ENCODE assay signal across 16 cellular contexts in genomic region chr9:75896193-75896592, GRCh38. TPM values are rescaled to one million over a fixed set of nuclear protein-coding genes. Genes with fewer than 3 reads are reported as not detected.
DNase-seq lines count a peak whose midpoint lies in the region; ATAC-seq and TF ChIP-seq lines count a peak whose summit lies in the region.
"Had no signal": no experiment of that assay in that cellular context is flagged by ENCODE, and none has a peak within 500 bp of the region (broad histone marks: within the 10 kb centered on the region; RNA-seq: fewer than 3 reads in every experiment).

No MANE protein-coding gene starts in this region.

- no peaks in the 10 kb centered on the region for H3F3A ChIP-seq in smooth muscle cell (ENCODE audit: low read depth)

- H2AK5ac ChIP-seq in mesendoderm (ENCODE audit: low read length): no peak overlapping the region

- peaks cover 8% of the 10 kb centered on the region for H4K20me1 ChIP-seq in smooth muscle cell (ENCODE audit: low read depth)

- ATAC-seq in WTC11 (no peak), left lobe of liver (peak; percentile 71), HG02884 (IDR thresholded peaks at IDR 0.05; ENCODE audit: unreplicated experiment) (no peak)
- ATAC-seq: HCT116 had no signal

- no peaks in the 10 kb centered on the region for H3K9me3 ChIP-seq in smooth muscle cell (replicated peaks; ENCODE audit: low read depth)

- H2BK120ac ChIP-seq in mesendoderm (ENCODE audit: low read depth, low read length): no peak overlapping the region

- H4K8ac ChIP-seq in mesendoderm (ENCODE audit: low read depth, low read length): no peak overlapping the region

- H3K4ac ChIP-seq in mesendoderm (ENCODE audit: low read depth, low read length): no peak overlapping the region

- H3K36me3 ChIP-seq in smooth muscle cell (ENCODE audit: low read depth): no peaks in the 10 kb centered on the region
- H3K36me3 ChIP-seq in mesendoderm (ENCODE audit: control insufficient read depth, insufficient read depth, low read length): no peaks in the 10 kb centered on the region
- H3K36me3 ChIP-seq: SJCRH30 had no signal

- peaks cover 47% of the 10 kb centered on the region for H3K27me3 ChIP-seq in smooth muscle cell (ENCODE audit: low read depth)
- H3K27me3 ChIP-seq in mesendoderm (ENCODE audit: insufficient read depth, low read length, poor library complexity): no peaks in the 10 kb centered on the region
- H3K27me3 ChIP-seq: SJCRH30 had no signal

- peak overlapping the region; percentile 57 for H3K27ac Mint-ChIP-seq in WTC11
- H3K27ac Mint-ChIP-seq: B cell had no signal

- H3K23ac ChIP-seq in mesendoderm (ENCODE audit: low read length): no peak overlapping the region

- H2AFZ ChIP-seq in smooth muscle cell (ENCODE audit: low read depth): no peak overlapping the region
- H2AFZ ChIP-seq: GM23248 had no signal

- POLR2A ChIA-PET in WTC11 (lab: Charles Lee): no interaction called here

- H3K36me3 Mint-ChIP-seq in WTC11: peaks cover 7% of the 10 kb centered on the region

- no peak for TF ChIP-seq CTCF in WTC11 (IDR thresholded peaks at IDR 0.05)
- no peak for TF ChIP-seq CTCF in choroid plexus epithelial cell (conservative IDR thresholded peaks at IDR 0.05; ENCODE audit: low read depth, low read length)
- no peak for TF ChIP-seq CTCF in smooth muscle cell (IDR thresholded peaks at IDR 0.05; ENCODE audit: borderline replicate concordance, insufficient read depth, poor library complexity, severe bottlenecking)

- H3K9ac ChIP-seq in smooth muscle cell (ENCODE audit: low read depth) (no peak overlapping the region), mesendoderm (ENCODE audit: low read length) (no peak overlapping the region)
- H3K9ac ChIP-seq: GM23248 had no signal

- H3K4me2 ChIP-seq in smooth muscle cell: peak overlapping the region; percentile 12
- no peak overlapping the region for H3K4me2 ChIP-seq in mesendoderm (ENCODE audit: low read length)

- H3K4me1 Mint-ChIP-seq in WTC11: peaks cover 51% of the 10 kb centered on the region

- H3K18ac ChIP-seq in mesendoderm (ENCODE audit: low read length): no peak overlapping the region

- peaks cover 6% of the 10 kb centered on the region for H3K9me3 Mint-ChIP-seq in WTC11

- H3K56ac ChIP-seq in mesendoderm (ENCODE audit: low read length): no peak overlapping the region

- no peak overlapping the region for H2BK5ac ChIP-seq in mesendoderm (ENCODE audit: low read length)

- peaks cover 1% of the 10 kb centered on the region for H3K79me1 ChIP-seq in mesendoderm (ENCODE audit: low read length)

- H3K4me3 Mint-ChIP-seq in WTC11: no peak overlapping the region
- H3K4me3 Mint-ChIP-seq: B cell had no signal

- no peak overlapping the region for H2BK15ac ChIP-seq in mesendoderm (replicated peaks; ENCODE audit: low read depth)

- no peak overlapping the region for H4K5ac ChIP-seq in mesendoderm (ENCODE audit: low read length)

- peaks cover 13% of the 10 kb centered on the region for H3K27me3 Mint-ChIP-seq in WTC11 (ENCODE audit: low read depth)

- DNase-seq in WTC11 (ENCODE audit: low spot score): no peak
- peak; percentile 56 for DNase-seq in choroid plexus epithelial cell (ENCODE audit: low read depth)
- DNase-seq in left lobe of liver (ENCODE audit: low spot score): no peak
- no peak for DNase-seq in smooth muscle cell (lab: John Stamatoyannopoulos, UW; ENCODE audit: unreplicated experiment)
- DNase-seq in dermis blood vessel endothelial cell: no peak
- DNase-seq in mesendoderm: no peak
- DNase-seq: CD4-positive, CD25-positive, alpha-beta regulatory T cell; GM23248; NCI-H187; NCI-H345; NCI-H526 treated with DMSO at 0.1 percent for 48 hours; SJCRH30 had no signal

- H3K27ac ChIP-seq in smooth muscle cell (ENCODE audit: low read depth) (no peak overlapping the region), mesendoderm (ENCODE audit: low read depth, low read length) (no peak overlapping the region)
- H3K27ac ChIP-seq: GM23248, HL-60, SJCRH30 had no signal

- H3K79me2 ChIP-seq in smooth muscle cell (ENCODE audit: low read depth) (no peaks in the 10 kb centered on the region), mesendoderm (ENCODE audit: control insufficient read depth, insufficient read depth, low read length) (peaks cover 2% of the 10 kb centered on the region)

- WGBS in smooth muscle cell (ENCODE audit: low lambda C conversion rate): 35% methylated on average over 3 of the region's 3 CpGs
- no CpG with 5 or more reads among the region's 3 CpGs for WGBS in mesendoderm (ENCODE audit: extremely low coverage, insufficient coverage, low lambda C conversion rate)

- CTCF ChIA-PET in WTC11 (lab: Charles Lee): no interaction called here

- peaks cover 15% of the 10 kb centered on the region for H3K4me1 ChIP-seq in smooth muscle cell (ENCODE audit: low read depth)
- H3K4me1 ChIP-seq in mesendoderm (ENCODE audit: control insufficient read depth, low read depth, low read length): peaks cover 2% of the 10 kb centered on the region

- H3K4me3 ChIP-seq in choroid plexus epithelial cell (ENCODE audit: low read depth, low read length) (no peak overlapping the region), smooth muscle cell (no peak overlapping the region), mesendoderm (ENCODE audit: low read length) (no peak overlapping the region)
- H3K4me3 ChIP-seq: GM23248, SJCRH30 had no signal

TF ChIP-seq in WTC11, 78 proteins besides CTCF, POLR2A, EP300 and RAD21 (continues in another document):
- TF ChIP-seq MAX (CRISPR knock-in tag; IDR thresholded peaks at IDR 0.05) (no peak), ZNF121 (CRISPR knock-in tag; IDR thresholded peaks at IDR 0.05) (no peak), ZNF138 (CRISPR knock-in tag; conservative IDR thresholded peaks at IDR 0.05) (no peak), OVOL2 (CRISPR knock-in tag; IDR thresholded peaks at IDR 0.05; ENCODE audit: borderline replicate concordance) (no peak), ETV6 (CRISPR knock-in tag; IDR thresholded peaks at IDR 0.05) (no peak), E2F4 (CRISPR knock-in tag; IDR thresholded peaks at IDR 0.05; ENCODE audit: borderline replicate concordance, low read depth) (no peak), TEAD4 (CRISPR knock-in tag; IDR thresholded peaks at IDR 0.05) (no peak), AFF4 (CRISPR knock-in tag; IDR thresholded peaks at IDR 0.05; ENCODE audit: borderline replicate concordance) (no peak), USF1 (CRISPR knock-in tag; IDR thresholded peaks at IDR 0.05) (no peak), SMAD4 (CRISPR knock-in tag; IDR thresholded peaks at IDR 0.05) (no peak), IRF2 (CRISPR knock-in tag; IDR thresholded peaks at IDR 0.05; ENCODE audit: borderline replicate concordance, low read depth) (no peak), CBFB (CRISPR knock-in tag; IDR thresholded peaks at IDR 0.05; ENCODE audit: low read depth) (no peak)

RNA-seq across cellular contexts. Expression of gene PCSK5, which starts 5.7 kb away (rescaled TPM):
- total RNA-seq in WTC11 (2021): 16.9 to 30.6 TPM (median 17.8 TPM) in 3 replicates
- 3.2 TPM for total RNA-seq in left lobe of liver
- total RNA-seq in smooth muscle cell: 2.2 and 2.3 TPM in 2 replicates
- 2.8 and 3.4 TPM in 2 replicates for polyA plus RNA-seq in smooth muscle cell
- total RNA-seq in dermis blood vessel endothelial cell: 1.9 and 3.4 TPM in 2 replicates
- polyA plus RNA-seq in mesendoderm (2013, experiment 1 of 2): 3.3 TPM
- polyA plus RNA-seq in mesendoderm (2013, experiment 2 of 2): 3.6 TPM
- total RNA-seq: B cell had no signal
